Comparison of ENCODE assay signal across 28 cellular contexts in the genomic region with DNA sequence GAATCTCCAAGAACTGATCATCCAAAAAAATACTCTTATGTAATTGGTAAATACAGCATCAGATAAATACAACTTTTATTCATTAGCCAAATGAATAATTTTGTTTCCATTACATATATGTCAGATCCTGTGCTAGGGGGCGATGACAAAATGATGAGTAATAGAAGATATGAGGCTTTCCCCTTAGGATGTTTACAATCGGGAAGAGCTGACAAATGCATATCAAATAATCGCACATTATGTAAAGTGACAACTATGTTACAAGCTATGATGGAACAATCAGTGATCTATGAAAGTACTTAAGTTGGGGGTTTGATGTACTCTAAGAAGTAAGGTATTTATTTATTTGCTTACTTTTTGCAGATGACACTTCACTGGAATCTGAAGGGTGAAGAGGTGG.
"Had no signal": no experiment of that assay in that cellular context is flagged by ENCODE, and none has a peak within 500 bp of the region (broad histone marks: within the 10 kb centered on the region; RNA-seq: fewer than 3 reads in every experiment).

No MANE protein-coding gene starts in this region.

- H3K36me3 Mint-ChIP-seq: activated naive CD4-positive, alpha-beta T cell treated with anti-CD3 and anti-CD28 coated beads, Interleukin-2, amount 50 U/mL, for 24 hours; T-cell had no signal

- H3K4me2 ChIP-seq: KMS-11 had no signal

- H3K36me3 ChIP-seq: ascending aorta, MG63, Peyer's patch had no signal

- H3K4me3 Mint-ChIP-seq: activated CD4-positive, alpha-beta memory T cell treated with anti-CD3 and anti-CD28 coated beads, Interleukin-2, amount 10 ng/mL, durations not matched to agents 7 days and 5 days; activated CD4-positive, alpha-beta T cell treated with anti-CD3 and anti-CD28 coated beads for 36 hours; activated naive CD4-positive, alpha-beta T cell treated with anti-CD3 and anti-CD28 coated beads, Interleukin-2, amount 50 U/mL, for 24 hours; activated T-cell treated with anti-CD3 and anti-CD28 coated beads, Interleukin-2, amount 50 U/mL, for 72 hours; central memory CD8-positive, alpha-beta T cell; T-cell had no signal

- H3K27me3 Mint-ChIP-seq: activated CD4-positive, alpha-beta memory T cell treated with anti-CD3 and anti-CD28 coated beads, Interleukin-2, amount 10 ng/mL, durations not matched to agents 7 days and 5 days; activated CD4-positive, alpha-beta T cell treated with anti-CD3 and anti-CD28 coated beads for 36 hours; activated naive CD4-positive, alpha-beta T cell treated with anti-CD3 and anti-CD28 coated beads, Interleukin-2, amount 50 U/mL, for 24 hours; central memory CD8-positive, alpha-beta T cell; T-cell had no signal

- H3K27ac ChIP-seq: ascending aorta, body of pancreas, KMS-11, Peyer's patch, SK-N-MC, VCaP had no signal

- H3K9me3 ChIP-seq: ascending aorta, body of pancreas, MG63, Peyer's patch had no signal

- H3K27ac Mint-ChIP-seq: activated CD4-positive, alpha-beta memory T cell treated with anti-CD3 and anti-CD28 coated beads, Interleukin-2, amount 10 ng/mL, durations not matched to agents 7 days and 5 days; activated CD4-positive, alpha-beta T cell treated with anti-CD3 and anti-CD28 coated beads for 36 hours; activated naive CD4-positive, alpha-beta T cell treated with anti-CD3 and anti-CD28 coated beads, Interleukin-2, amount 50 U/mL, for 24 hours; activated T-cell treated with anti-CD3 and anti-CD28 coated beads, Interleukin-2, amount 50 U/mL, for 72 hours; activated T-helper 2 cell treated with anti-CD3 and anti-CD28 coated beads, Interferon-gamma antibody, Interleukin-2, Interleukin-4, amounts not matched to agents 10 μg/mL and 5 μg/mL and 100 μg/mL, durations not matched to agents 14 hours and 24 hours and 36 hours; T-cell had no signal

- H3K27me3 ChIP-seq: ascending aorta, body of pancreas, MG63, Peyer's patch had no signal

- DNase-seq: activated CD4-positive, alpha-beta memory T cell treated with anti-CD3 and anti-CD28 coated beads, Interleukin-2, amount 10 ng/mL, durations not matched to agents 7 days and 5 days; activated CD4-positive, alpha-beta T cell treated with anti-CD3 and anti-CD28 coated beads for 36 hours; activated CD4-positive, alpha-beta T cell treated with anti-CD3 and anti-CD28 coated beads, Interleukin-2, amount 50 U/mL, for 1 hour; activated CD4-positive, CD25-positive, alpha-beta regulatory T cell; activated naive CD4-positive, alpha-beta T cell; activated T-cell treated with anti-CD3 and anti-CD28 coated beads for 4 hours; activated T-cell treated with anti-CD3 and anti-CD28 coated beads, Interleukin-2, amount 50 U/mL, for 72 hours; amniotic stem cell; body of pancreas; MG63; NCI-H1105; NCI-H1436; NCI-H1694 treated with DMSO at 0.1 percent for 48 hours; NCI-H2029 treated with DMSO at 0.1 percent for 48 hours; NCI-H446; NCI-H524; NCI-H774; OCI-M1; Peyer's patch; T-cell; T-helper 2 cell had no signal

- H3K9ac ChIP-seq: KMS-11 had no signal

- H3K4me3 ChIP-seq: ascending aorta, body of pancreas, MG63, Peyer's patch, SK-N-MC had no signal

- H3K4me1 ChIP-seq: ascending aorta, body of pancreas, Peyer's patch had no signal

- H3K4me1 Mint-ChIP-seq: activated CD4-positive, alpha-beta memory T cell treated with anti-CD3 and anti-CD28 coated beads, Interleukin-2, amount 10 ng/mL, durations not matched to agents 7 days and 5 days; activated CD4-positive, alpha-beta T cell treated with anti-CD3 and anti-CD28 coated beads for 36 hours; activated naive CD4-positive, alpha-beta T cell treated with anti-CD3 and anti-CD28 coated beads, Interleukin-2, amount 50 U/mL, for 24 hours; central memory CD8-positive, alpha-beta T cell; T-cell had no signal
